Comparison of ENCODE assay signal across 1 cellular context in the genomic region with DNA sequence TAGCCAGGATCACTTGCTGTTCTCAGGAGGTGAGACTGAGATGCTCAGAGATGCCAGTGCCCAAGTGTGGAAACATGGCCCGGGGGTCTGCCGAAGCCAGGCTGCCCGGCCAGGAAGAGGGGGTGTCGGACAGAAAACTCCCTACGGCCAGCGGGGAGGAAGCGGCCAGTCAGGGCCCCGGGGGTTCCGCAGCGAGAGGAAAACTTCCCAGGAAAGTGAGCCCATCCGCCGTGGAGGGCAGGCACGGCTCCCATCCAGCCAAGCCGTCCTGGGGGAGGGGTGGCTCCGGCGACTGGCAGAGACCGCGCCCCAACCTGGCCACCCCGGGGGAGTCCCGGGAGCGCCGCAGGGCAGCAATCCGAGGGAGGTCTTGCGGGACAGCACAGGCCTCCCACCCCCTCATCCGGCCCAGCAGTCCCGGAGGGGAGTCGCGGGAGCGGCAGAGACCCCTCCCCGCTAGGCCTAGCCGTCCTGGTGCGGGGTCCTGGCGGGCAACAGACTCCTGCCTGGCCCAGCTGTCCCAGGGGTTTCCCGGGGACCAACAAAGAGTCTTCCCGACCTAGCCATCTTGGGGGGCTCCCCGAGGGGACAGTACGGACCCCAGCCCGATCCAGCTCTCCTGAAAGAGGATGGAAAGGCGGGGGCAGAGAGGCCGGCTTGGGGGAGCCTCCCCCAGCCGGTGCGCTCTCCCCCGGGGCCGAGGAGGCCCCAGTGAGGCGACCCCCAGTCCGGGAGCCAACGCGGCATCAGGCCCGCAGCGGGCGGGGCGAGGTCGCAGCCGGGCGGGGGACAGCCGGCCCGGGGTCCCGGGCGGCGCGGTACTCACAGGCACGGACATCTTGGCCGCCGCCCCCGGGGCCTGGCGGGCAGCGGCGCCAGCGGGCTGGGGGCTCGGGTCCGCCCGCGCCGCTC.
A peak's percentile ranks its signal among the peaks of the same experiment; 100 is the strongest.
TF ChIP-seq lines count a peak whose summit lies in the region.

No MANE protein-coding gene starts in this region.

TF ChIP-seq in HepG2, 621 proteins besides CTCF, POLR2A, EP300 and RAD21 (continued from another document and continues in another):
- TF ChIP-seq, protein P1, sequence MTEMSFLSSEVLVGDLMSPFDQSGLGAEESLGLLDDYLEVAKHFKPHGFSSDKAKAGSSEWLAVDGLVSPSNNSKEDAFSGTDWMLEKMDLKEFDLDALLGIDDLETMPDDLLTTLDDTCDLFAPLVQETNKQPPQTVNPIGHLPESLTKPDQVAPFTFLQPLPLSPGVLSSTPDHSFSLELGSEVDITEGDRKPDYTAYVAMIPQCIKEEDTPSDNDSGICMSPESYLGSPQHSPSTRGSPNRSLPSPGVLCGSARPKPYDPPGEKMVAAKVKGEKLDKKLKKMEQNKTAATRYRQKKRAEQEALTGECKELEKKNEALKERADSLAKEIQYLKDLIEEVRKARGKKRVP (CRISPR knock-in tag; IDR thresholded peaks at IDR 0.05) = no peak
- no peak for TF ChIP-seq SRF (IDR thresholded peaks at IDR 0.05; ENCODE audit: low read depth, low read length)
- no peak for TF ChIP-seq CCDC6 (CRISPR knock-in tag; IDR thresholded peaks at IDR 0.05)
- TF ChIP-seq, protein P2, sequence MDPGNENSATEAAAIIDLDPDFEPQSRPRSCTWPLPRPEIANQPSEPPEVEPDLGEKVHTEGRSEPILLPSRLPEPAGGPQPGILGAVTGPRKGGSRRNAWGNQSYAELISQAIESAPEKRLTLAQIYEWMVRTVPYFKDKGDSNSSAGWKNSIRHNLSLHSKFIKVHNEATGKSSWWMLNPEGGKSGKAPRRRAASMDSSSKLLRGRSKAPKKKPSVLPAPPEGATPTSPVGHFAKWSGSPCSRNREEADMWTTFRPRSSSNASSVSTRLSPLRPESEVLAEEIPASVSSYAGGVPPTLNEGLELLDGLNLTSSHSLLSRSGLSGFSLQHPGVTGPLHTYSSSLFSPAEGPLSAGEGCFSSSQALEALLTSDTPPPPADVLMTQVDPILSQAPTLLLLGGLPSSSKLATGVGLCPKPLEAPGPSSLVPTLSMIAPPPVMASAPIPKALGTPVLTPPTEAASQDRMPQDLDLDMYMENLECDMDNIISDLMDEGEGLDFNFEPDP (CRISPR knock-in tag; conservative IDR thresholded peaks at IDR 0.05) = no peak; the same call in 1 of the 2 replicates
- TF ChIP-seq ZMAT3 (CRISPR knock-in tag; conservative IDR thresholded peaks at IDR 0.05) = peak; percentile 47
- TF ChIP-seq, protein P3, sequence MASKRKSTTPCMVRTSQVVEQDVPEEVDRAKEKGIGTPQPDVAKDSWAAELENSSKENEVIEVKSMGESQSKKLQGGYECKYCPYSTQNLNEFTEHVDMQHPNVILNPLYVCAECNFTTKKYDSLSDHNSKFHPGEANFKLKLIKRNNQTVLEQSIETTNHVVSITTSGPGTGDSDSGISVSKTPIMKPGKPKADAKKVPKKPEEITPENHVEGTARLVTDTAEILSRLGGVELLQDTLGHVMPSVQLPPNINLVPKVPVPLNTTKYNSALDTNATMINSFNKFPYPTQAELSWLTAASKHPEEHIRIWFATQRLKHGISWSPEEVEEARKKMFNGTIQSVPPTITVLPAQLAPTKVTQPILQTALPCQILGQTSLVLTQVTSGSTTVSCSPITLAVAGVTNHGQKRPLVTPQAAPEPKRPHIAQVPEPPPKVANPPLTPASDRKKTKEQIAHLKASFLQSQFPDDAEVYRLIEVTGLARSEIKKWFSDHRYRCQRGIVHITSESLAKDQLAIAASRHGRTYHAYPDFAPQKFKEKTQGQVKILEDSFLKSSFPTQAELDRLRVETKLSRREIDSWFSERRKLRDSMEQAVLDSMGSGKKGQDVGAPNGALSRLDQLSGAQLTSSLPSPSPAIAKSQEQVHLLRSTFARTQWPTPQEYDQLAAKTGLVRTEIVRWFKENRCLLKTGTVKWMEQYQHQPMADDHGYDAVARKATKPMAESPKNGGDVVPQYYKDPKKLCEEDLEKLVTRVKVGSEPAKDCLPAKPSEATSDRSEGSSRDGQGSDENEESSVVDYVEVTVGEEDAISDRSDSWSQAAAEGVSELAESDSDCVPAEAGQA (IDR thresholded peaks at IDR 0.05; ENCODE audit: low read depth) = no peak
- TF ChIP-seq, protein P3 (CRISPR knock-in tag; IDR thresholded peaks at IDR 0.05; ENCODE audit: borderline replicate concordance) = no peak
- no peak for TF ChIP-seq SUZ12 (IDR thresholded peaks at IDR 0.05; ENCODE audit: low read depth, low read length)
- no peak for TF ChIP-seq ZNF10 (CRISPR knock-in tag; IDR thresholded peaks at IDR 0.05; ENCODE audit: borderline replicate concordance, low read depth)
- TF ChIP-seq, protein P4, sequence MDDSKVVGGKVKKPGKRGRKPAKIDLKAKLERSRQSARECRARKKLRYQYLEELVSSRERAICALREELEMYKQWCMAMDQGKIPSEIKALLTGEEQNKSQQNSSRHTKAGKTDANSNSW (CRISPR knock-in tag; IDR thresholded peaks at IDR 0.05; ENCODE audit: borderline replicate concordance) = no peak
- TF ChIP-seq GATAD1 (CRISPR knock-in tag; IDR thresholded peaks at IDR 0.05) = no peak
- no peak for TF ChIP-seq THYN1 (CRISPR knock-in tag; IDR thresholded peaks at IDR 0.05; ENCODE audit: borderline replicate concordance, low read depth)
- no peak for TF ChIP-seq ZNF619 (CRISPR knock-in tag; IDR thresholded peaks at IDR 0.05)
- TF ChIP-seq ARHGAP35 (CRISPR knock-in tag; IDR thresholded peaks at IDR 0.05; ENCODE audit: borderline replicate concordance) = no peak; the same call in 1 of the 2 replicates
- TF ChIP-seq SP1 (IDR thresholded peaks at IDR 0.05) = no peak
- no peak for TF ChIP-seq SP1 (CRISPR knock-in tag; IDR thresholded peaks at IDR 0.05)
- TF ChIP-seq MEF2D (CRISPR knock-in tag; IDR thresholded peaks at IDR 0.05) = peak; percentile 48; the same call in 1 of the 2 replicates
- no peak for TF ChIP-seq ZNF569 (CRISPR knock-in tag; IDR thresholded peaks at IDR 0.05; ENCODE audit: borderline replicate concordance)
- TF ChIP-seq, protein P5, sequence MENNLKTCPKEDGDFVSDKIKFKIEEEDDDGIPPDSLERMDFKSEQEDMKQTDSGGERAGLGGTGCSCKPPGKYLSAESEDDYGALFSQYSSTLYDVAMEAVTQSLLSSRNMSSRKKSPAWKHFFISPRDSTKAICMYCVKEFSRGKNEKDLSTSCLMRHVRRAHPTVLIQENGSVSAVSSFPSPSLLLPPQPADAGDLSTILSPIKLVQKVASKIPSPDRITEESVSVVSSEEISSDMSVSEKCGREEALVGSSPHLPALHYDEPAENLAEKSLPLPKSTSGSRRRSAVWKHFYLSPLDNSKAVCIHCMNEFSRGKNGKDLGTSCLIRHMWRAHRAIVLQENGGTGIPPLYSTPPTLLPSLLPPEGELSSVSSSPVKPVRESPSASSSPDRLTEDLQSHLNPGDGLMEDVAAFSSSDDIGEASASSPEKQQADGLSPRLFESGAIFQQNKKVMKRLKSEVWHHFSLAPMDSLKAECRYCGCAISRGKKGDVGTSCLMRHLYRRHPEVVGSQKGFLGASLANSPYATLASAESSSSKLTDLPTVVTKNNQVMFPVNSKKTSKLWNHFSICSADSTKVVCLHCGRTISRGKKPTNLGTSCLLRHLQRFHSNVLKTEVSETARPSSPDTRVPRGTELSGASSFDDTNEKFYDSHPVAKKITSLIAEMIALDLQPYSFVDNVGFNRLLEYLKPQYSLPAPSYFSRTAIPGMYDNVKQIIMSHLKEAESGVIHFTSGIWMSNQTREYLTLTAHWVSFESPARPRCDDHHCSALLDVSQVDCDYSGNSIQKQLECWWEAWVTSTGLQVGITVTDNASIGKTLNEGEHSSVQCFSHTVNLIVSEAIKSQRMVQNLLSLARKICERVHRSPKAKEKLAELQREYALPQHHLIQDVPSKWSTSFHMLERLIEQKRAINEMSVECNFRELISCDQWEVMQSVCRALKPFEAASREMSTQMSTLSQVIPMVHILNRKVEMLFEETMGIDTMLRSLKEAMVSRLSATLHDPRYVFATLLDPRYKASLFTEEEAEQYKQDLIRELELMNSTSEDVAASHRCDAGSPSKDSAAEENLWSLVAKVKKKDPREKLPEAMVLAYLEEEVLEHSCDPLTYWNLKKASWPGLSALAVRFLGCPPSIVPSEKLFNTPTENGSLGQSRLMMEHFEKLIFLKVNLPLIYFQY (CRISPR knock-in tag; IDR thresholded peaks at IDR 0.05; ENCODE audit: borderline replicate concordance) = no peak
- no peak; the same call in 1 of the 2 replicates for TF ChIP-seq ZC3H13 (CRISPR knock-in tag; IDR thresholded peaks at IDR 0.05)
- 0 out of 2 replicates have a peak, but pooled peaks have one; percentile 21 for TF ChIP-seq POGZ (CRISPR knock-in tag; IDR thresholded peaks at IDR 0.05)
- TF ChIP-seq, protein P6, sequence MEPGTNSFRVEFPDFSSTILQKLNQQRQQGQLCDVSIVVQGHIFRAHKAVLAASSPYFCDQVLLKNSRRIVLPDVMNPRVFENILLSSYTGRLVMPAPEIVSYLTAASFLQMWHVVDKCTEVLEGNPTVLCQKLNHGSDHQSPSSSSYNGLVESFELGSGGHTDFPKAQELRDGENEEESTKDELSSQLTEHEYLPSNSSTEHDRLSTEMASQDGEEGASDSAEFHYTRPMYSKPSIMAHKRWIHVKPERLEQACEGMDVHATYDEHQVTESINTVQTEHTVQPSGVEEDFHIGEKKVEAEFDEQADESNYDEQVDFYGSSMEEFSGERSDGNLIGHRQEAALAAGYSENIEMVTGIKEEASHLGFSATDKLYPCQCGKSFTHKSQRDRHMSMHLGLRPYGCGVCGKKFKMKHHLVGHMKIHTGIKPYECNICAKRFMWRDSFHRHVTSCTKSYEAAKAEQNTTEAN (CRISPR knock-in tag; conservative IDR thresholded peaks at IDR 0.05) = no peak
- TF ChIP-seq, protein P7, sequence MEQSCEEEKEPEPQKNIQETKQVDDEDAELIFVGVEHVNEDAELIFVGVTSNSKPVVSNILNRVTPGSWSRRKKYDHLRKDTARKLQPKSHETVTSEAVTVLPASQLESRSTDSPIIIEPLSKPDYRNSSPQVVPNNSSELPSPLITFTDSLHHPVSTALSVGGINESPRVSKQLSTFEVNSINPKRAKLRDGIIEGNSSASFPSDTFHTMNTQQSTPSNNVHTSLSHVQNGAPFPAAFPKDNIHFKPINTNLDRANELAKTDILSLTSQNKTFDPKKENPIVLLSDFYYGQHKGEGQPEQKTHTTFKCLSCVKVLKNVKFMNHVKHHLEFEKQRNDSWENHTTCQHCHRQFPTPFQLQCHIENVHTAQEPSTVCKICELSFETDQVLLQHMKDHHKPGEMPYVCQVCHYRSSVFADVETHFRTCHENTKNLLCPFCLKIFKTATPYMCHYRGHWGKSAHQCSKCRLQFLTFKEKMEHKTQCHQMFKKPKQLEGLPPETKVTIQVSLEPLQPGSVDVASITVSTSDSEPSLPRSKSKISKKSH (CRISPR knock-in tag; IDR thresholded peaks at IDR 0.05; ENCODE audit: borderline replicate concordance) = no peak
- no peak for TF ChIP-seq MTA1 (CRISPR knock-in tag; IDR thresholded peaks at IDR 0.05; ENCODE audit: borderline replicate concordance)
- no peak for TF ChIP-seq KLF16 (CRISPR knock-in tag; IDR thresholded peaks at IDR 0.05)
- no peak for TF ChIP-seq ZFP82 (CRISPR knock-in tag; IDR thresholded peaks at IDR 0.05; ENCODE audit: borderline replicate concordance)
- no peak for TF ChIP-seq HOXD1 (CRISPR knock-in tag; IDR thresholded peaks at IDR 0.05)
- TF ChIP-seq GLI4 (CRISPR knock-in tag; IDR thresholded peaks at IDR 0.05; ENCODE audit: borderline replicate concordance) = peak; percentile 83
- 0 out of 2 replicates have a peak, but pooled peaks have one; percentile 49 for TF ChIP-seq KDM4B (CRISPR knock-in tag; IDR thresholded peaks at IDR 0.05)
- TF ChIP-seq, protein P8, sequence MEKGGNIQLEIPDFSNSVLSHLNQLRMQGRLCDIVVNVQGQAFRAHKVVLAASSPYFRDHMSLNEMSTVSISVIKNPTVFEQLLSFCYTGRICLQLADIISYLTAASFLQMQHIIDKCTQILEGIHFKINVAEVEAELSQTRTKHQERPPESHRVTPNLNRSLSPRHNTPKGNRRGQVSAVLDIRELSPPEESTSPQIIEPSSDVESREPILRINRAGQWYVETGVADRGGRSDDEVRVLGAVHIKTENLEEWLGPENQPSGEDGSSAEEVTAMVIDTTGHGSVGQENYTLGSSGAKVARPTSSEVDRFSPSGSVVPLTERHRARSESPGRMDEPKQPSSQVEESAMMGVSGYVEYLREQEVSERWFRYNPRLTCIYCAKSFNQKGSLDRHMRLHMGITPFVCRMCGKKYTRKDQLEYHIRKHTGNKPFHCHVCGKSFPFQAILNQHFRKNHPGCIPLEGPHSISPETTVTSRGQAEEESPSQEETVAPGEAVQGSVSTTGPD (CRISPR knock-in tag; IDR thresholded peaks at IDR 0.05) = no peak; the same call in 1 of the 2 replicates
- no peak for TF ChIP-seq CEBPG (CRISPR knock-in tag; IDR thresholded peaks at IDR 0.05)
- no peak for TF ChIP-seq NPAS2 (CRISPR knock-in tag; IDR thresholded peaks at IDR 0.05; ENCODE audit: borderline replicate concordance)
- TF ChIP-seq RBAK (CRISPR knock-in tag; IDR thresholded peaks at IDR 0.05) = no peak
- TF ChIP-seq ZNF30 (CRISPR knock-in tag; IDR thresholded peaks at IDR 0.05) = no peak
- TF ChIP-seq, protein P9, sequence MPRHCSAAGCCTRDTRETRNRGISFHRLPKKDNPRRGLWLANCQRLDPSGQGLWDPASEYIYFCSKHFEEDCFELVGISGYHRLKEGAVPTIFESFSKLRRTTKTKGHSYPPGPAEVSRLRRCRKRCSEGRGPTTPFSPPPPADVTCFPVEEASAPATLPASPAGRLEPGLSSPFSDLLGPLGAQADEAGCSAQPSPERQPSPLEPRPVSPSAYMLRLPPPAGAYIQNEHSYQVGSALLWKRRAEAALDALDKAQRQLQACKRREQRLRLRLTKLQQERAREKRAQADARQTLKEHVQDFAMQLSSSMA (CRISPR knock-in tag; IDR thresholded peaks at IDR 0.05) = peak; percentile 58; the same call in 1 of the 2 replicates
- TF ChIP-seq RXRB (CRISPR knock-in tag; IDR thresholded peaks at IDR 0.05; ENCODE audit: borderline replicate concordance) = no peak
- TF ChIP-seq ONECUT2 (CRISPR knock-in tag; IDR thresholded peaks at IDR 0.05) = no peak
- no peak for TF ChIP-seq TEAD2 (CRISPR knock-in tag; IDR thresholded peaks at IDR 0.05)
- TF ChIP-seq AGO1 (IDR thresholded peaks at IDR 0.05; ENCODE audit: low read depth, low read length, poor library complexity, severe bottlenecking) = peak; percentile 78
